ENCODE assay signal across 23 cellular contexts in the genomic region with DNA sequence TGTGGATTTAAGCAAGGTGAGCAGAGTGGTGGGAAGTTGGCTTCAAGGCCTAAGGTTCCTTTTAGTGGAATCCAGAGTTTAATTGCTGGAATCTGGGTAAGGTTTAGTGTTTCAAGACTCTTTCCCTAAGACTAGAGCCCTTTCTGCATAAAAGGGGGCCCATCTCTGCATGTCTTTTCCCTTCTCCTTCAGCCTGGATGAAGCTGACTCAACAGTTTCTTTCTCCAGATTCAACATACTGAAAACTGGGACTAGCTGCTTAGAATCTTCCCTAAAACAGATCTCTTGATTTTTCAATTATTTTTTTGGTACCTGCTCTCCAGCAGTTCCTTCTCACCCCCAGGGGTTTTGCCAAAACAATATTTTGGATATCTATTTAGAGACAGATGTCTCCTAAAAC. TPM values are rescaled to one million over a fixed set of nuclear protein-coding genes. Genes with fewer than 3 reads are reported as not detected.
DNase-seq lines count a peak whose midpoint lies in the region; ATAC-seq, FAIRE-seq and TF ChIP-seq lines count a peak whose summit lies in the region.
"Had no signal": no experiment of that assay in that cellular context is flagged by ENCODE, and none has a peak within 500 bp of the region (broad histone marks: within the 10 kb centered on the region; RNA-seq: fewer than 3 reads in every experiment).

No MANE protein-coding gene starts in this region.

- H3K4me2 ChIP-seq in HepG2 (ENCODE audit: low read depth, low read length) = no peak overlapping the region
- H3K4me2 ChIP-seq: BLaER1 had no signal

- CTCF ChIA-PET in HepG2 (lab: Yijun Ruan, JAX; ENCODE audit: low intra/inter-chr PET ratio, low total read pairs) = no interaction called here

- DNase-seq in HepG2 (ENCODE audit: low spot score) (no peak), right lobe of liver (no peak), SK-N-MC (ENCODE audit: low read depth, low spot score) (no peak), GM12892 (ENCODE audit: insufficient read length) (no peak), stomach (no peak)
- DNase-seq: ACHN; BE2C; C1 segment of cervical spinal cord; CD4-positive, alpha-beta memory T cell; CD4-positive, CD25-positive, alpha-beta regulatory T cell; CD8-positive, alpha-beta memory T cell; COR-L47; DMS 273 treated with DMSO at 0.1 percent for 48 hours; DMS153; DMS53; DMS79; DND-41; EL; GDM1 had no signal

- TF ChIP-seq POLR2A in HepG2 (IDR thresholded peaks at IDR 0.05; ENCODE audit: insufficient read depth in 1 of 2, low read depth in 2 of 2, low read length in 2 of 2) = no peak
- no peak for TF ChIP-seq POLR2A in right lobe of liver (IDR thresholded peaks at IDR 0.05)
- TF ChIP-seq POLR2A in GM12892 (IDR thresholded peaks at IDR 0.05; ENCODE audit: low read depth, low read length) = no peak
- TF ChIP-seq POLR2A in stomach (IDR thresholded peaks at IDR 0.05) = no peak

- no peaks in the 10 kb centered on the region for H4K20me1 ChIP-seq in HepG2 (ENCODE audit: insufficient read depth, low read length)
- H4K20me1 ChIP-seq: BLaER1 had no signal

- TF ChIP-seq CTCF in HepG2 (CRISPR knock-in tag; IDR thresholded peaks at IDR 0.05) (no peak), right lobe of liver (IDR thresholded peaks at IDR 0.05) (no peak), stomach (IDR thresholded peaks at IDR 0.05) (no peak)

- FAIRE-seq in HepG2 (lab: Jason Lieb, UNC) = no peak
- FAIRE-seq in GM12892 (lab: Jason Lieb, UNC) = no peak
- FAIRE-seq: GM12878 had no signal

- in situ Hi-C loops in HepG2 (cut with HindIII; ENCODE audit: extremely low pct_ligation_motif_present, low pct_unique_long_range_greater_than_20kb) = no loop called here

- intact Hi-C loops in HepG2 (cut with micrococcal nuclease; ENCODE audit: unreplicated experiment) = no loop called here
- intact Hi-C loops in right lobe of liver (cut with DNase I) = no loop called here
- intact Hi-C loops in stomach (cut with DNase I; ENCODE audit: low total_unique reads) = no loop called here

- ATAC-seq in HepG2 (no peak), right lobe of liver (no peak)
- ATAC-seq: GM12878 had no signal

- TF ChIP-seq EP300 in HepG2 (IDR thresholded peaks at IDR 0.05; ENCODE audit: low read depth in 2 of 2, low read length in 2 of 2) = no peak
- no peak for TF ChIP-seq EP300 in HepG2 (CRISPR knock-in tag; IDR thresholded peaks at IDR 0.05; ENCODE audit: borderline replicate concordance)
- TF ChIP-seq EP300 in stomach (IDR thresholded peaks at IDR 0.05) = no peak

- POLR2A ChIA-PET in HepG2 (lab: Yijun Ruan, JAX) = no interaction called here

- BruUV-seq in HepG2 (replicated peaks; lab: Mats Ljungman, UMichigan) = no TSS peak

- H3K27me3 ChIP-seq in HepG2 (ENCODE audit: control insufficient read depth in 1 of 2, insufficient read depth in 2 of 2, low read length in 2 of 2) = 0 out of 5 replicates have a peak, but pooled peaks cover 0 to 2% of the 10 kb centered on the region in 2 experiments
- no peaks in the 10 kb centered on the region for H3K27me3 ChIP-seq in right lobe of liver
- H3K27me3 ChIP-seq in iPS-20b (ENCODE audit: insufficient read depth, low read length) = no peaks in the 10 kb centered on the region
- H3K27me3 ChIP-seq in stomach = no peaks in the 10 kb centered on the region
- H3K27me3 ChIP-seq: BE2C, BLaER1 had no signal

- no peak for TF ChIP-seq RAD21 in HepG2 (CRISPR knock-in tag; IDR thresholded peaks at IDR 0.05)

- no peak overlapping the region for H3K4me3 ChIP-seq in HepG2 (replicated peaks in 1 of 3; ENCODE audit: insufficient read depth in 1 of 3, low read depth in 2 of 3, low read length in 3 of 3)
- H3K4me3 ChIP-seq in right lobe of liver = no peak overlapping the region
- H3K4me3 ChIP-seq in SK-N-MC = no peak overlapping the region
- no peak overlapping the region for H3K4me3 ChIP-seq in iPS-20b (ENCODE audit: low read length)
- no peak overlapping the region for H3K4me3 ChIP-seq in stomach
- H3K4me3 ChIP-seq: BLaER1, GM12878 had no signal

- H3K27ac ChIP-seq in HepG2 (ENCODE audit: extremely low read length, insufficient read depth, low read length) = no peak overlapping the region
- no peak overlapping the region for H3K27ac ChIP-seq in right lobe of liver
- H3K27ac ChIP-seq in SK-N-MC = peak overlapping the region; percentile 67; the same call in 1 of the 2 replicates
- H3K27ac ChIP-seq in iPS-20b (ENCODE audit: low read length) = no peak overlapping the region
- H3K27ac ChIP-seq in stomach = no peak overlapping the region
- H3K27ac ChIP-seq: 22Rv1, BLaER1 had no signal

- H3K4me1 ChIP-seq in HepG2 (ENCODE audit: insufficient read depth, low read length) (peaks cover 20% of the 10 kb centered on the region), right lobe of liver (no peaks in the 10 kb centered on the region), iPS-20b (ENCODE audit: insufficient read depth, low read length) (peaks cover 17% of the 10 kb centered on the region), stomach (peaks cover 0 to 17% (median 5%) of the 10 kb centered on the region in 4 donors)
- H3K4me1 ChIP-seq: BE2C, BLaER1 had no signal

- no peaks in the 10 kb centered on the region for H3K79me2 ChIP-seq in HepG2 (ENCODE audit: insufficient read depth, low read length)

- H2AFZ ChIP-seq in HepG2 (ENCODE audit: low read length) = no peak overlapping the region

- H3K9ac ChIP-seq in HepG2 (ENCODE audit: insufficient read depth, low read depth, low read length) (no peak overlapping the region), SK-N-MC (ENCODE audit: insufficient read length) (peak overlapping the region; percentile 21), iPS-20b (ENCODE audit: low read depth, low read length) (0 out of 2 replicates have a peak overlapping the region, but pooled peaks have one; percentile 4)
- H3K9ac ChIP-seq: BLaER1 had no signal

- no peaks in the 10 kb centered on the region for H3K36me3 ChIP-seq in HepG2 (replicated peaks in 1 of 2; ENCODE audit: control insufficient read depth in 1 of 2, insufficient read depth in 2 of 2, low read length in 2 of 2)
- no peaks in the 10 kb centered on the region for H3K36me3 ChIP-seq in right lobe of liver
- H3K36me3 ChIP-seq in SK-N-MC (ENCODE audit: insufficient read depth, low read length) = no peaks in the 10 kb centered on the region
- peaks cover 60% of the 10 kb centered on the region for H3K36me3 ChIP-seq in iPS-20b (ENCODE audit: insufficient read depth, low read depth, low read length)
- H3K36me3 ChIP-seq in stomach = no peaks in the 10 kb centered on the region
- H3K36me3 ChIP-seq: BLaER1 had no signal

- no peaks in the 10 kb centered on the region for H3K9me3 ChIP-seq in HepG2 (ENCODE audit: low read length)
- no peaks in the 10 kb centered on the region for H3K9me3 ChIP-seq in right lobe of liver
- no peaks in the 10 kb centered on the region for H3K9me3 ChIP-seq in SK-N-MC (ENCODE audit: low read depth, low read length)
- no peaks in the 10 kb centered on the region for H3K9me3 ChIP-seq in iPS-20b (ENCODE audit: insufficient read depth, low read depth, low read length)
- H3K9me3 ChIP-seq in stomach = no peaks in the 10 kb centered on the region
- H3K9me3 ChIP-seq: BE2C, BLaER1 had no signal

TF ChIP-seq in HepG2, 621 proteins besides CTCF, POLR2A, EP300 and RAD21 (continues in another document):
- TF ChIP-seq, protein P1, sequence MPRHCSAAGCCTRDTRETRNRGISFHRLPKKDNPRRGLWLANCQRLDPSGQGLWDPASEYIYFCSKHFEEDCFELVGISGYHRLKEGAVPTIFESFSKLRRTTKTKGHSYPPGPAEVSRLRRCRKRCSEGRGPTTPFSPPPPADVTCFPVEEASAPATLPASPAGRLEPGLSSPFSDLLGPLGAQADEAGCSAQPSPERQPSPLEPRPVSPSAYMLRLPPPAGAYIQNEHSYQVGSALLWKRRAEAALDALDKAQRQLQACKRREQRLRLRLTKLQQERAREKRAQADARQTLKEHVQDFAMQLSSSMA (CRISPR knock-in tag; IDR thresholded peaks at IDR 0.05) = no peak
- TF ChIP-seq, protein P2, sequence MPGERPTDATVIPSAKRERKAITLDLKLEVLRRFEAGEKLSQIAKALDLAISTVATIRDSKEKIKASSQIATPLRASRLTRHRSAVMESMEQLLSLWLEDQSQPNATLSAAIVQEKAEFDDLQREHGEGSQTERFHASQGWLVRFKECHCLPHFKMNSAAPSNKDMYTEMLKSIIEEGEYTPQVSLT (CRISPR knock-in tag; IDR thresholded peaks at IDR 0.05; ENCODE audit: borderline replicate concordance, low read depth) = no peak
- TF ChIP-seq, protein P3, sequence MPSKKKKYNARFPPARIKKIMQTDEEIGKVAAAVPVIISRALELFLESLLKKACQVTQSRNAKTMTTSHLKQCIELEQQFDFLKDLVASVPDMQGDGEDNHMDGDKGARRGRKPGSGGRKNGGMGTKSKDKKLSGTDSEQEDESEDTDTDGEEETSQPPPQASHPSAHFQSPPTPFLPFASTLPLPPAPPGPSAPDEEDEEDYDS (CRISPR knock-in tag; IDR thresholded peaks at IDR 0.05) = no peak
- 0 out of 2 replicates have a peak, but pooled peaks have one; percentile 10 for TF ChIP-seq MAFF (IDR thresholded peaks at IDR 0.05; ENCODE audit: low read depth, low read length)

RNA-seq across cellular contexts. Expression of a gene that starts 34.0 kb away (rescaled TPM):
- 0.07 TPM in 1 of 2 replicates, not detected in the other for total RNA-seq in HepG2 (2016; rRNA removed; fragmentation: Illumina TruSeq; extraction: Trizol)
- not detected in 2 replicates for total RNA-seq in HepG2 (2016; cell fraction: cytosol; rRNA removed; fragmentation: Illumina TruSeq; extraction: Trizol; ENCODE audit: low read depth)
- 0.06 and 0.10 TPM in 2 replicates for total RNA-seq in HepG2 (2016; cell fraction: insoluble cytoplasmic fraction; rRNA removed; fragmentation: Illumina TruSeq; extraction: Trizol)
- not detected in 2 replicates for total RNA-seq in HepG2 (2016; cell fraction: membrane; rRNA removed; fragmentation: Illumina TruSeq; extraction: Trizol)
- 0.34 TPM in 1 of 2 replicates, not detected in the other for total RNA-seq in HepG2 (2016; cell fraction: nucleus; rRNA removed; fragmentation: Illumina TruSeq; extraction: Trizol)
- under 0.01 and 0.01 TPM in 2 replicates for polyA plus RNA-seq in HepG2 (2011; rRNA removed)
- polyA plus RNA-seq in HepG2 (2011; cell fraction: cytosol; rRNA removed) = 0.17 TPM in 1 of 2 replicates, not detected in the other
- 0.17 and 0.19 TPM in 2 replicates for polyA plus RNA-seq in HepG2 (2011; cell fraction: nucleus; rRNA removed)
- 0.05 TPM in 2 replicates for polyA plus RNA-seq in HepG2 (2012)
- polyA plus RNA-seq in HepG2 (2016; cell fraction: cytosol; fragmentation: Illumina TruSeq; extraction: Trizol; ENCODE audit: low read depth) = not detected in 2 replicates
- polyA plus RNA-seq in HepG2 (2016; cell fraction: insoluble cytoplasmic fraction; fragmentation: Illumina TruSeq; extraction: Trizol; ENCODE audit: low read depth) = not detected in 2 replicates
- polyA plus RNA-seq in HepG2 (2016; cell fraction: membrane; fragmentation: Illumina TruSeq; extraction: Trizol; ENCODE audit: low read depth) = not detected in 2 replicates
- not detected in 2 replicates for polyA plus RNA-seq in HepG2 (2016; cell fraction: nucleus; fragmentation: Illumina TruSeq; extraction: Trizol; ENCODE audit: insufficient read depth, low read depth)
- not detected in 2 replicates for polyA minus RNA-seq in HepG2 (2011; rRNA and poly(A)+ RNA removed; ENCODE audit: low replicate concordance)
- polyA minus RNA-seq in HepG2 (2011; cell fraction: cytosol; rRNA and poly(A)+ RNA removed) = not detected in 2 replicates
- polyA minus RNA-seq in HepG2 (2011; cell fraction: nucleus; rRNA and poly(A)+ RNA removed) = 0.13 and 0.37 TPM in 2 replicates
- under 1 TPM; 0.04 to 0.55 (median 0.19) TPM for total RNA-seq in right lobe of liver
- polyA plus RNA-seq in GM12892 (2012; ENCODE audit: missing spikeins) = 1.8 TPM
- total RNA-seq in stomach = 1 to 10 TPM in 3 of 5 donors, under 1 TPM in 2; 0.29 to 9.7 (median 1.8) TPM
- polyA plus RNA-seq in stomach = 1 to 10 TPM in 1 of 3 donors, under 1 TPM in 2; 0.35 to 1.1 (median 0.87) TPM
